Comparison of ENCODE assay signal across 26 cellular contexts in the genomic region with DNA sequence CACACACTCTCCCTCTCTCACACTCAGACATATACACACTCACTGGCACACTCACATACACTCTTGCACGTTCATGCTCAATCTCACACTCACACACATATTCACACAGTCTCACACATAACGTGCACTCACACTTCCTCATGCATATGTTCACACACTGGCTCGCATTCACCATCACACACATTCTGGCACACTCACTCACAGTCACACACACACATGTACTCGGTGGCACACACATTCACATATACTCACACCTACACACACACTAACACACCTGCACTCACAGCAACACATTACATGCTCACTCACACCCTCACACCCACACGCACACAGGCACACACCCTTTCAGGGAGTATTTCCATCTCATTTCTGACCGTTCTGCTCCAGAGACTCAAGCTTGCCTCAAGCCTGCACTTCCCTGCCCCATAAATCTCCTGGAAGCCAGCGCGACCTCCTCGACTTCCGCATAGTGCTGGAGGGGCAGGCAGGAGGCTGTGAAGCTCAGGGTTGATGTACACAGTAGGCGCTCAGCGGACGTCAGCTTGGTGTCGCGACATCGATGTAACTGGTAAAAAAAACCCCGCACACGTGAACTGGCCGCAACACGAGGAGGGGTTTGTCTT.
"Had no signal": no experiment of that assay in that cellular context is flagged by ENCODE, and none has a peak within 500 bp of the region (broad histone marks: within the 10 kb centered on the region; RNA-seq: fewer than 3 reads in every experiment).

No MANE protein-coding gene starts in this region.

- H3K4me3 Mint-ChIP-seq: activated CD4-positive, alpha-beta T cell treated with anti-CD3 and anti-CD28 coated beads for 36 hours; activated CD8-positive, alpha-beta memory T cell treated with anti-CD3 and anti-CD28 coated beads, Interleukin-2, amount 10 ng/mL, durations not matched to agents 7 days and 5 days; activated CD8-positive, alpha-beta T cell treated with anti-CD3 and anti-CD28 coated beads, Interleukin-2, amount 10 ng/mL, durations not matched to agents 7 days and 5 days; activated naive CD4-positive, alpha-beta T cell treated with anti-CD3 and anti-CD28 coated beads, Interleukin-2, amount 50 U/mL, for 24 hours; T-helper 2 cell treated with Interferon-gamma antibody and Interleukin-4, amounts not matched to agents 5 μg/mL and 100 μg/mL, for 36 hours had no signal

- H3K36me3 Mint-ChIP-seq: activated CD8-positive, alpha-beta memory T cell treated with anti-CD3 and anti-CD28 coated beads, Interleukin-2, amount 10 ng/mL, durations not matched to agents 7 days and 5 days; activated naive CD4-positive, alpha-beta T cell treated with anti-CD3 and anti-CD28 coated beads, Interleukin-2, amount 50 U/mL, for 24 hours had no signal

- ATAC-seq: activated CD4-positive, alpha-beta T cell treated with anti-CD3 and anti-CD28 coated beads for 36 hours; activated CD8-positive, alpha-beta memory T cell treated with anti-CD3 and anti-CD28 coated beads, Interleukin-2, amount 10 ng/mL, durations not matched to agents 7 days and 5 days; activated CD8-positive, alpha-beta T cell treated with anti-CD3 and anti-CD28 coated beads, Interleukin-2, amount 10 ng/mL, durations not matched to agents 7 days and 5 days; body of pancreas; left cardiac atrium; naive thymus-derived CD4-positive, alpha-beta T cell; sciatic nerve; stimulated activated naive CD8-positive, alpha-beta T cell treated with anti-CD3 and anti-CD28 coated beads, Interleukin-15, Interleukin-2, amounts not matched to agents 100 U/mL and 50 U/mL, for 24 hours had no signal

- H3K27ac Mint-ChIP-seq: activated CD4-positive, alpha-beta T cell treated with anti-CD3 and anti-CD28 coated beads for 36 hours; activated CD8-positive, alpha-beta memory T cell treated with anti-CD3 and anti-CD28 coated beads, Interleukin-2, amount 10 ng/mL, durations not matched to agents 7 days and 5 days; activated CD8-positive, alpha-beta T cell treated with anti-CD3 and anti-CD28 coated beads, Interleukin-2, amount 10 ng/mL, durations not matched to agents 7 days and 5 days; activated naive CD4-positive, alpha-beta T cell treated with anti-CD3 and anti-CD28 coated beads, Interleukin-2, amount 50 U/mL, for 24 hours; activated T-helper 2 cell treated with anti-CD3 and anti-CD28 coated beads, Interferon-gamma antibody, Interleukin-2, Interleukin-4, amounts not matched to agents 10 μg/mL and 5 μg/mL and 100 μg/mL, durations not matched to agents 14 hours and 24 hours and 36 hours; naive thymus-derived CD4-positive, alpha-beta T cell; T-helper 2 cell treated with Interferon-gamma antibody and Interleukin-4, amounts not matched to agents 5 μg/mL and 100 μg/mL, for 36 hours had no signal

- H3K9me3 Mint-ChIP-seq: activated naive CD4-positive, alpha-beta T cell treated with anti-CD3 and anti-CD28 coated beads, Interleukin-2, amount 50 U/mL, for 24 hours; activated T-helper 2 cell treated with anti-CD3 and anti-CD28 coated beads, Interferon-gamma antibody, Interleukin-2, Interleukin-4, amounts not matched to agents 10 μg/mL and 5 μg/mL and 100 μg/mL, durations not matched to agents 14 hours and 24 hours and 36 hours; naive thymus-derived CD4-positive, alpha-beta T cell; T-helper 2 cell treated with Interferon-gamma antibody and Interleukin-4, amounts not matched to agents 5 μg/mL and 100 μg/mL, for 36 hours had no signal

- H3K4me1 Mint-ChIP-seq: activated CD4-positive, alpha-beta T cell treated with anti-CD3 and anti-CD28 coated beads for 36 hours; activated CD8-positive, alpha-beta memory T cell treated with anti-CD3 and anti-CD28 coated beads, Interleukin-2, amount 10 ng/mL, durations not matched to agents 7 days and 5 days; activated naive CD4-positive, alpha-beta T cell treated with anti-CD3 and anti-CD28 coated beads, Interleukin-2, amount 50 U/mL, for 24 hours had no signal

- DNase-seq: activated CD4-positive, alpha-beta T cell treated with anti-CD3 and anti-CD28 coated beads for 36 hours; activated CD4-positive, CD25-positive, alpha-beta regulatory T cell; activated CD8-positive, alpha-beta memory T cell treated with anti-CD3 and anti-CD28 coated beads, Interleukin-2, amount 10 ng/mL, durations not matched to agents 7 days and 5 days; activated CD8-positive, alpha-beta T cell treated with anti-CD3 and anti-CD28 coated beads, Interleukin-2, amount 10 ng/mL, durations not matched to agents 7 days and 5 days; activated T-cell treated with anti-CD3 and anti-CD28 coated beads, Interleukin-2, amount 50 U/mL, for 48 hours; aorta; body of pancreas; dorsolateral prefrontal cortex; effector memory CD4-positive, alpha-beta T cell; islet precursor cell; left cardiac atrium; midbrain; naive thymus-derived CD4-positive, alpha-beta T cell; stimulated activated CD4-positive, alpha-beta T cell treated with anti-CD3 and anti-CD28 coated beads, Interleukin-12 subunit alpha, Interleukin-12 subunit beta, amount 100 ng/mL, for 4 hours; stimulated activated CD4-positive, alpha-beta T cell treated with anti-CD3 and anti-CD28 coated beads, Interleukin-4, amount 100 ng/mL, for 1 hour; stimulated activated naive CD8-positive, alpha-beta T cell treated with anti-CD3 and anti-CD28 coated beads, Interleukin-15, Interleukin-2, amounts not matched to agents 100 U/mL and 50 U/mL, for 24 hours; trophoblast cell; uterus had no signal

- H3K27me3 ChIP-seq: body of pancreas, uterus had no signal

- H3K4me1 ChIP-seq: body of pancreas, uterus had no signal

- H3K4me3 ChIP-seq: body of pancreas, cardiac muscle cell, coronary artery, dorsolateral prefrontal cortex, skin epidermis, thoracic aorta, uterus had no signal

- H3K27ac ChIP-seq: body of pancreas, cardiac muscle cell, coronary artery, dorsolateral prefrontal cortex, skin epidermis, thoracic aorta, uterus had no signal

- H3K9me3 ChIP-seq: thoracic aorta, uterus had no signal

- H3K36me3 ChIP-seq: cardiac muscle cell, thoracic aorta, uterus had no signal
